Comparison of ENCODE assay signal across 10 cellular contexts in genomic region chr17:44112284-44113280, GRCh38. TPM values are rescaled to one million over a fixed set of nuclear protein-coding genes. Genes with fewer than 3 reads are reported as not detected.
DNase-seq lines count a peak whose midpoint lies in the region; ATAC-seq and TF ChIP-seq lines count a peak whose summit lies in the region.
"Had no signal": no experiment of that assay in that cellular context is flagged by ENCODE, and none has a peak within 500 bp of the region (broad histone marks: within the 10 kb centered on the region; RNA-seq: fewer than 3 reads in every experiment).

No MANE protein-coding gene starts in this region.

- H3K4me1 ChIP-seq in Loucy (ENCODE audit: insufficient read depth, low read length, poor library complexity, severe bottlenecking) (peaks cover 69% of the 10 kb centered on the region), lower lobe of right lung (peaks cover 70% of the 10 kb centered on the region), suprapubic skin (peaks cover 90% of the 10 kb centered on the region), smooth muscle cell (ENCODE audit: low read depth) (peaks cover 25% of the 10 kb centered on the region)

- DNase-seq in caudate nucleus (lab: John Stamatoyannopoulos, UW): peak in 1 of 61 donors; percentile 18
- DNase-seq in lower lobe of right lung: no peak
- DNase-seq in suprapubic skin (ENCODE audit: low spot score in 2 of 2): peak in 1 of 2 donors; percentile 66
- no peak for DNase-seq in smooth muscle cell (lab: John Stamatoyannopoulos, UW; ENCODE audit: unreplicated experiment)
- no peak for DNase-seq in stimulated activated CD4-positive, alpha-beta T cell treated with anti-CD3 and anti-CD28 coated beads, Interleukin-4, amount 100 ng/mL, for 4 hours
- DNase-seq: head of caudate nucleus had no signal

- H3K9me3 ChIP-seq in Loucy (ENCODE audit: insufficient read depth, low read depth, low read length) (no peaks in the 10 kb centered on the region), lower lobe of right lung (no peaks in the 10 kb centered on the region), suprapubic skin (no peaks in the 10 kb centered on the region), smooth muscle cell (replicated peaks; ENCODE audit: low read depth) (no peaks in the 10 kb centered on the region)

- ATAC-seq in lower lobe of right lung (no peak), GM21390 (IDR thresholded peaks at IDR 0.05; ENCODE audit: unreplicated experiment) (no peak), GM19452 (IDR thresholded peaks at IDR 0.05; ENCODE audit: unreplicated experiment) (no peak)
- ATAC-seq: activated CD4-positive, CD25-positive, alpha-beta regulatory T cell treated with anti-CD3 and anti-CD28 coated beads, Interleukin-2, amount 50 U/mL, for 24 hours had no signal

- H3K36me3 ChIP-seq in Loucy (ENCODE audit: insufficient read depth, low read length) (no peaks in the 10 kb centered on the region), lower lobe of right lung (peaks cover 45% of the 10 kb centered on the region), suprapubic skin (peaks cover 34% of the 10 kb centered on the region), smooth muscle cell (ENCODE audit: low read depth) (no peaks in the 10 kb centered on the region)

- peak overlapping the region; percentile 97 for H3K4me2 ChIP-seq in Loucy (ENCODE audit: low read depth, low read length, poor library complexity, severe bottlenecking)
- no peak overlapping the region for H3K4me2 ChIP-seq in smooth muscle cell

- H4K20me1 ChIP-seq in Loucy (ENCODE audit: insufficient read depth, low read length, poor library complexity, severe bottlenecking): peaks cover 31% of the 10 kb centered on the region
- peaks cover 64% of the 10 kb centered on the region for H4K20me1 ChIP-seq in smooth muscle cell (ENCODE audit: low read depth)

- H3K27me3 ChIP-seq in Loucy (ENCODE audit: insufficient read depth, low read length, poor library complexity, severe bottlenecking): no peaks in the 10 kb centered on the region
- H3K27me3 ChIP-seq in lower lobe of right lung (ENCODE audit: low read depth): no peaks in the 10 kb centered on the region
- H3K27me3 ChIP-seq in suprapubic skin: no peaks in the 10 kb centered on the region
- no peaks in the 10 kb centered on the region for H3K27me3 ChIP-seq in smooth muscle cell (ENCODE audit: low read depth)

- peak overlapping the region; percentile 86 for H3K9ac ChIP-seq in Loucy (ENCODE audit: low read depth, low read length, poor library complexity, severe bottlenecking)
- H3K9ac ChIP-seq in smooth muscle cell (ENCODE audit: low read depth): no peak overlapping the region

- H3F3A ChIP-seq in Loucy (ENCODE audit: low read depth) (no peaks in the 10 kb centered on the region), smooth muscle cell (ENCODE audit: low read depth) (no peaks in the 10 kb centered on the region)

- 45% methylated on average over 3 of the region's 4 CpGs for WGBS in suprapubic skin
- 72% methylated on average over 4 of the region's 4 CpGs for WGBS in smooth muscle cell (ENCODE audit: low lambda C conversion rate)

- H3K79me2 ChIP-seq in Loucy (ENCODE audit: insufficient read depth, low read length) (peaks cover 72% of the 10 kb centered on the region), smooth muscle cell (ENCODE audit: low read depth) (peaks cover 15% of the 10 kb centered on the region)

- no peak for TF ChIP-seq CTCF in Loucy (conservative IDR thresholded peaks at IDR 0.05; ENCODE audit: low read length)
- TF ChIP-seq CTCF in lower lobe of right lung (IDR thresholded peaks at IDR 0.05): no peak
- TF ChIP-seq CTCF in suprapubic skin (IDR thresholded peaks at IDR 0.05): no peak
- TF ChIP-seq CTCF in smooth muscle cell (IDR thresholded peaks at IDR 0.05; ENCODE audit: borderline replicate concordance, insufficient read depth, poor library complexity, severe bottlenecking): no peak

- TF ChIP-seq POLR2A in suprapubic skin (IDR thresholded peaks at IDR 0.05): no peak

- no peak overlapping the region for H3K4me3 ChIP-seq in Loucy (ENCODE audit: low read length, poor library complexity, severe bottlenecking)
- H3K4me3 ChIP-seq in lower lobe of right lung: no peak overlapping the region
- no peak overlapping the region for H3K4me3 ChIP-seq in suprapubic skin
- no peak overlapping the region for H3K4me3 ChIP-seq in smooth muscle cell

- intact Hi-C loops in lower lobe of right lung (cut with DNase I): no loop called here

- H3K27ac ChIP-seq in caudate nucleus (ENCODE audit: low read depth, low read length) (peak overlapping the region; percentile 30), lower lobe of right lung (peak overlapping the region; percentile 58), suprapubic skin (peak overlapping the region; percentile 40), smooth muscle cell (ENCODE audit: low read depth) (no peak overlapping the region)

- H3K9me2 ChIP-seq in Loucy (replicated peaks; ENCODE audit: low read depth, low read length): no peaks in the 10 kb centered on the region

- no peak overlapping the region for H2AFZ ChIP-seq in Loucy (ENCODE audit: low read length)
- H2AFZ ChIP-seq in smooth muscle cell (ENCODE audit: low read depth): no peak overlapping the region

- TF ChIP-seq EP300 in suprapubic skin (IDR thresholded peaks at IDR 0.05): no peak

RNA-seq across cellular contexts. Expression of gene HDAC5, which starts 10.9 kb away (rescaled TPM):
- total RNA-seq in lower lobe of right lung: 59.2 TPM
- 100 to 1,000 TPM; 135 to 197 (median 168) TPM for total RNA-seq in suprapubic skin
- total RNA-seq in smooth muscle cell: 48.7 and 65.3 TPM in 2 replicates
- 51.6 and 52.6 TPM in 2 replicates for polyA plus RNA-seq in smooth muscle cell

RNA-seq across cellular contexts. Expression of gene HROB, which starts 29.1 kb away (rescaled TPM):
- total RNA-seq in lower lobe of right lung: 0.50 TPM
- 1 to 10 TPM; 1.6 to 3.7 (median 2.4) TPM for total RNA-seq in suprapubic skin
- 1.9 and 3.1 TPM in 2 replicates for total RNA-seq in smooth muscle cell
- polyA plus RNA-seq in smooth muscle cell: 3.7 and 4.6 TPM in 2 replicates

RNA-seq across cellular contexts. Expression of gene G6PC3, which starts 42.0 kb away (rescaled TPM):
- 40.1 TPM for total RNA-seq in lower lobe of right lung
- total RNA-seq in suprapubic skin: 10 to 100 TPM; 12.7 to 20.4 (median 15.4) TPM
- total RNA-seq in smooth muscle cell: 32.1 and 40.2 TPM in 2 replicates
- polyA plus RNA-seq in smooth muscle cell: 103 TPM in 2 replicates

RNA-seq across cellular contexts. Expression of gene LSM12, which starts 46.1 kb away (rescaled TPM):
- 39.1 TPM for total RNA-seq in lower lobe of right lung
- total RNA-seq in suprapubic skin: 10 to 100 TPM; 27.8 to 44.6 (median 33.3) TPM
- total RNA-seq in smooth muscle cell: 42.3 and 51.8 TPM in 2 replicates
- polyA plus RNA-seq in smooth muscle cell: 52.0 and 66.3 TPM in 2 replicates

RNA-seq across cellular contexts. Expression of gene ASB16, which starts 57.9 kb away (rescaled TPM):
- not detected for total RNA-seq in lower lobe of right lung
- not detected for total RNA-seq in suprapubic skin
- total RNA-seq in smooth muscle cell: 0.09 TPM in 1 of 2 replicates, not detected in the other
- 0.28 and 0.35 TPM in 2 replicates for polyA plus RNA-seq in smooth muscle cell
